Comparison of ENCODE assay signal across 6 cellular contexts in genomic region chr20:53977391-53977790, GRCh38.
"Had no signal": no experiment of that assay in that cellular context is flagged by ENCODE, and none has a peak within 500 bp of the region (broad histone marks: within the 10 kb centered on the region; RNA-seq: fewer than 3 reads in every experiment).

No MANE protein-coding gene starts in this region.

- H3K27ac ChIP-seq: HL-60 had no signal

- DNase-seq: IMR-90, KBM-7, KG1 had no signal

- ATAC-seq: HepG2, K562 had no signal

- H3K4me3 ChIP-seq: K562 had no signal

- FAIRE-seq: HepG2, K562 had no signal
